18 cellular contexts compared by ENCODE assay signal in the genomic region with DNA sequence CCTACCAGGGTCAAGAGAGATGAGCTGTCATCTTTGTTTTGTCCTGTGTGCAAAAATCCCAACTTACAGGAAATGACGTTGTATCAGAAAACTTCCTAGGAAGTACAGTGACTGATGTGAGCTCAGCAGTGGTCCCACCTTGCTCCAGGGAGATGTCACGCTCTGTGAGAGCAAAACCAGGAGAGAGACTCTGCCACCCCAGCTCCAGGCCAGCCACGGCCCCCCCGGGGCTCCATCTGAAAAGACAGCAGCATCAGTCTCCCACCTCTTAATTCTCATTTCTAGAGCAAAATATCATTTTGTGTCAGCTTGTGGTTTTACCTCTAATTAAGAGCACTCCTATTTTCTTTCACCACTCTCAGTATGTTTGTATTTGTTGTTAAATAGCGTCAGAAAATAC. TPM values are rescaled to one million over a fixed set of nuclear protein-coding genes. Genes with fewer than 3 reads are reported as not detected.
DNase-seq lines count a peak whose midpoint lies in the region; ATAC-seq and TF ChIP-seq lines count a peak whose summit lies in the region.
"Had no signal": no experiment of that assay in that cellular context is flagged by ENCODE, and none has a peak within 500 bp of the region (broad histone marks: within the 10 kb centered on the region; RNA-seq: fewer than 3 reads in every experiment).

No MANE protein-coding gene starts in this region.

- H3K79me1 ChIP-seq in mesenchymal stem cell (replicated peaks; ENCODE audit: low read length, poor library complexity, severe bottlenecking): no peaks in the 10 kb centered on the region

- CTCF ChIA-PET in OCI-LY7 (lab: Charles Lee; ENCODE audit: unreplicated experiment): interaction anchor here (1.1 to 2.1 kb wide), 2 partner anchors 19 to 23 kb away, joined by 3 to 4 read pairs; no protein-coding TSS in a partner anchor

- H3K23ac ChIP-seq in mesenchymal stem cell (ENCODE audit: low read length in 2 of 2): no peak overlapping the region

- H4K91ac ChIP-seq in mesenchymal stem cell (ENCODE audit: low read length): no peak overlapping the region

- H3K18ac ChIP-seq in mesenchymal stem cell (ENCODE audit: low read depth in 1 of 2, low read length in 2 of 2): no peak overlapping the region

- peak overlapping the region; percentile 57 for H3K4me2 ChIP-seq in OCI-LY7 (ENCODE audit: low read length)
- H3K4me2 ChIP-seq in mesenchymal stem cell (ENCODE audit: low read length, poor library complexity, severe bottlenecking): no peak overlapping the region

- peak overlapping the region; percentile 44 for H3K27ac ChIP-seq in OCI-LY7 (ENCODE audit: low read depth, low read length, poor library complexity, severe bottlenecking)
- H3K27ac ChIP-seq in mesenchymal stem cell (ENCODE audit: low read length, poor library complexity, severe bottlenecking): no peak overlapping the region
- H3K27ac ChIP-seq: uterus had no signal

- WGBS in mesenchymal stem cell: 96% methylated on average over 3 of the region's 5 CpGs

- peak; percentile 52 for ATAC-seq in GM18519 (IDR thresholded peaks at IDR 0.05; ENCODE audit: low FRiP score, unreplicated experiment)
- ATAC-seq: naive thymus-derived CD4-positive, alpha-beta T cell had no signal

- no peak overlapping the region for H2BK120ac ChIP-seq in mesenchymal stem cell (ENCODE audit: low read depth, low read length)

- no peaks in the 10 kb centered on the region for H3K9me3 ChIP-seq in OCI-LY7 (ENCODE audit: low read length)
- peaks cover 5% of the 10 kb centered on the region for H3K9me3 ChIP-seq in mesenchymal stem cell (ENCODE audit: control insufficient read depth, low read length)
- H3K9me3 ChIP-seq: uterus had no signal

- no TSS peak for BruUV-seq in OCI-LY7 (replicated peaks; lab: Mats Ljungman, UMichigan)

- no peak overlapping the region for H2BK12ac ChIP-seq in mesenchymal stem cell (ENCODE audit: low read length in 2 of 2)

- H2AFZ ChIP-seq in OCI-LY7 (ENCODE audit: low read length): peak overlapping the region; percentile 97
- H2AFZ ChIP-seq in mesenchymal stem cell (ENCODE audit: low read depth, low read length): no peak overlapping the region

- H4K8ac ChIP-seq in mesenchymal stem cell (ENCODE audit: low read length): no peak overlapping the region

- H3K4me1 ChIP-seq in OCI-LY7 (ENCODE audit: insufficient read depth, low read length, poor library complexity, severe bottlenecking) (peaks cover 41% of the 10 kb centered on the region), mesenchymal stem cell (ENCODE audit: control insufficient read depth, insufficient read depth, low read depth, low read length) (no peaks in the 10 kb centered on the region)
- H3K4me1 ChIP-seq: uterus had no signal

- no peaks in the 10 kb centered on the region for H3K27me3 ChIP-seq in mesenchymal stem cell (ENCODE audit: control insufficient read depth in 1 of 2, insufficient read depth in 1 of 2, low read length in 2 of 2)
- H3K27me3 ChIP-seq: uterus had no signal

- H2BK5ac ChIP-seq in mesenchymal stem cell (ENCODE audit: low read depth, low read length, poor library complexity, severe bottlenecking): no peak overlapping the region

- no peak overlapping the region for H2BK15ac ChIP-seq in mesenchymal stem cell (ENCODE audit: low read depth, poor library complexity, severe bottlenecking)

- H3K4ac ChIP-seq in mesenchymal stem cell (ENCODE audit: low read depth in 1 of 2, low read length in 2 of 2): no peak overlapping the region

- H3K36me3 ChIP-seq in OCI-LY7 (ENCODE audit: insufficient read depth, low read length) (no peaks in the 10 kb centered on the region), mesenchymal stem cell (ENCODE audit: control insufficient read depth in 1 of 2, insufficient read depth in 2 of 2, low read depth in 1 of 2, low read length in 2 of 2) (no peaks in the 10 kb centered on the region)
- H3K36me3 ChIP-seq: uterus had no signal

- H3K9ac ChIP-seq in mesenchymal stem cell (ENCODE audit: low read length): no peak overlapping the region

- DNase-seq in activated T-cell treated with anti-CD3 and anti-CD28 coated beads for 48 hours (ENCODE audit: low read depth) (peak; percentile 13), OCI-LY7 (ENCODE audit: low spot score) (no peak), lung microvascular endothelial cell (ENCODE audit: low read depth in 2 of 2) (peak; percentile 14 to 87), DMS153 (lab: John Stamatoyannopoulos, UW) (no peak), hypothalamus (lab: John Stamatoyannopoulos, UW) (no peak), mesenchymal stem cell (no peak)
- no peak for DNase-seq in activated T-cell treated with anti-CD3 and anti-CD28 coated beads, Interleukin-2, amount 50 U/mL, for 1 hour
- DNase-seq: effector CD4-positive, alpha-beta T cell; head of caudate nucleus; HFFc6; mammary epithelial cell; MM.1S; naive thymus-derived CD4-positive, alpha-beta T cell; NCI-H1694; NCI-H446; small intestine; uterus had no signal

- no peak for TF ChIP-seq CTCF in OCI-LY7 (conservative IDR thresholded peaks at IDR 0.05; ENCODE audit: low read length)

- no peaks in the 10 kb centered on the region for H3K9me2 ChIP-seq in OCI-LY7 (ENCODE audit: insufficient read depth, low read length)

- no peak overlapping the region for H3K14ac ChIP-seq in mesenchymal stem cell (ENCODE audit: low read length in 2 of 2)

- H3K79me2 ChIP-seq in OCI-LY7 (ENCODE audit: insufficient read depth, low read depth, low read length): no peaks in the 10 kb centered on the region

- intact Hi-C loops in OCI-LY7 (cut with micrococcal nuclease; ENCODE audit: unreplicated experiment): no loop called here

- peak overlapping the region; percentile 16 for H3K4me3 ChIP-seq in OCI-LY7 (ENCODE audit: low read depth, low read length, poor library complexity, severe bottlenecking)
- no peak overlapping the region for H3K4me3 ChIP-seq in mesenchymal stem cell (ENCODE audit: insufficient read depth in 1 of 2, low read depth in 1 of 2, low read length in 2 of 2)
- H3K4me3 ChIP-seq: uterus had no signal

- H4K20me1 ChIP-seq in OCI-LY7 (ENCODE audit: insufficient read depth, low read length): no peaks in the 10 kb centered on the region

- no peak overlapping the region for H2AK5ac ChIP-seq in mesenchymal stem cell (ENCODE audit: low read length, severe bottlenecking)

- POLR2A ChIA-PET in OCI-LY7 (lab: Charles Lee): interaction anchor here (0.6 to 1.5 kb wide), 5 partner anchors 9 to 174 kb away, joined by 3 to 5 read pairs (median 3); no protein-coding TSS in a partner anchor

RNA-seq across cellular contexts. Expression of a gene that starts 57.5 kb away (rescaled TPM):
- 240 and 260 TPM in 2 replicates for total RNA-seq in OCI-LY7 (2014; rRNA removed; shearing (Covaris generic))
- total RNA-seq in OCI-LY7 (2022): 222 and 230 TPM in 2 replicates
- total RNA-seq in lung microvascular endothelial cell: 736 and 834 TPM in 2 replicates
- polyA plus RNA-seq in mesenchymal stem cell (2013, experiment 1 of 2): 460 TPM
- polyA plus RNA-seq in mesenchymal stem cell (2013, experiment 2 of 2): 471 TPM

Comparison
In these comparisons a context has a peak if more than half of its experiments do, and no peak if none do; other contexts are left out.
1. DNase-seq: peak in activated T-cell treated with anti-CD3 and anti-CD28 coated beads for 48 hours (single experiment) and lung microvascular endothelial cell (2 of 2); none in activated T-cell treated with anti-CD3 and anti-CD28 coated beads, Interleukin-2, amount 50 U/mL, for 1 hour (single experiment), OCI-LY7 (single experiment), DMS153 (single experiment), hypothalamus (0 of 51) and mesenchymal stem cell (single experiment).